In the genomic region with DNA sequence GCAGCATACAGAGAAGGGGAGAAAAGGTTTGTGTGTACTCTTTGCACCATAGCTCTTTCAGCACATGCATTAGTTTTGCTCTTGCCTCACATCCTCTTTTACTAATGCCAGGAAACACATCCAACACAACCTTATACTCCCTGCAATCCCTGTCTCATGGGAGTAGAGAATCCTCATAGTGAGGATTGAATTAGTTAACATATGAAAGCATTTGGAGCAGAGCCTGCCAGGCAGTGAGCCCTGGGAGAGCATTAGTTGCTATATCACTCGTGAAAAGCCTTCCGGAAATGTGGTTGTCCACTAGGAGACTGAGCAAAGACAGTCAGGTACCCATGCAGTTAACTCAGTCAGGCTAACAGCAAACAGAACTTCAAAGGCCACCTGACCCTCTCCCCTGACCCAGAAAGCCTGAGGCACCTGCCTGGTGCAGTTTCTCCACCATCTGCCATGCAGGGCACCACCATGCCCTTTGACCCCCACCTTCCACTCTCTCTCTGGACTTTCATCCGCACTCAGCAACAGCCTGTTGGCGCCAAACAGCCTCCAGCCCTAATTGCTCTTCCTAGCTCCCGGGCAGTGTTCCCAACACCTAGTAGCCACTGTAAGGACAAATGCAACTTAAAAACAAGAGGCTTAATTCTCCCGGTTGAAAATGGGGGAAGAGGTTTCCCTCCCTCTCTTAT, we compare ENCODE assay signal across 1 cellular context.
A peak's percentile ranks its signal among the peaks of the same experiment; 100 is the strongest.
TF ChIP-seq lines count a peak whose summit lies in the region.

No MANE protein-coding gene starts in this region.

TF ChIP-seq in HepG2, 621 proteins besides CTCF, POLR2A, EP300 and RAD21 (continued from another document and continues in another):
- TF ChIP-seq DNMT3B (CRISPR knock-in tag; conservative IDR thresholded peaks at IDR 0.05) = no peak
- no peak for TF ChIP-seq MAFG (CRISPR knock-in tag; IDR thresholded peaks at IDR 0.05)
- TF ChIP-seq, protein P1, sequence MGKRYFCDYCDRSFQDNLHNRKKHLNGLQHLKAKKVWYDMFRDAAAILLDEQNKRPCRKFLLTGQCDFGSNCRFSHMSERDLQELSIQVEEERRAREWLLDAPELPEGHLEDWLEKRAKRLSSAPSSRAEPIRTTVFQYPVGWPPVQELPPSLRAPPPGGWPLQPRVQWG (CRISPR knock-in tag; IDR thresholded peaks at IDR 0.05; ENCODE audit: borderline replicate concordance, low read depth) = no peak
- TF ChIP-seq CEBPZ (IDR thresholded peaks at IDR 0.05; ENCODE audit: low read length) = no peak
- TF ChIP-seq PCBP1 (IDR thresholded peaks at IDR 0.05; ENCODE audit: borderline replicate concordance, low read depth, low read length) = 0 out of 2 replicates have a peak, but pooled peaks have one; percentile 26
- TF ChIP-seq ZNF800 (CRISPR knock-in tag; IDR thresholded peaks at IDR 0.05) = 0 out of 2 replicates have a peak, but pooled peaks have one; percentile 60
- peak; percentile 98 for TF ChIP-seq RXRA (CRISPR knock-in tag; IDR thresholded peaks at IDR 0.05)
- peak; percentile 88 for TF ChIP-seq TEAD3 (CRISPR knock-in tag; optimal IDR thresholded peaks at IDR 0.05; ENCODE audit: borderline replicate concordance)
- peak; percentile 84 for TF ChIP-seq ELF3 (CRISPR knock-in tag; IDR thresholded peaks at IDR 0.05)
- peak; percentile 66; the same call in 1 of the 2 replicates for TF ChIP-seq NR1H2 (CRISPR knock-in tag; IDR thresholded peaks at IDR 0.05; ENCODE audit: borderline replicate concordance, low read depth)
- TF ChIP-seq CREBL2 (CRISPR knock-in tag; IDR thresholded peaks at IDR 0.05; ENCODE audit: borderline replicate concordance) = no peak
- TF ChIP-seq, protein P2, sequence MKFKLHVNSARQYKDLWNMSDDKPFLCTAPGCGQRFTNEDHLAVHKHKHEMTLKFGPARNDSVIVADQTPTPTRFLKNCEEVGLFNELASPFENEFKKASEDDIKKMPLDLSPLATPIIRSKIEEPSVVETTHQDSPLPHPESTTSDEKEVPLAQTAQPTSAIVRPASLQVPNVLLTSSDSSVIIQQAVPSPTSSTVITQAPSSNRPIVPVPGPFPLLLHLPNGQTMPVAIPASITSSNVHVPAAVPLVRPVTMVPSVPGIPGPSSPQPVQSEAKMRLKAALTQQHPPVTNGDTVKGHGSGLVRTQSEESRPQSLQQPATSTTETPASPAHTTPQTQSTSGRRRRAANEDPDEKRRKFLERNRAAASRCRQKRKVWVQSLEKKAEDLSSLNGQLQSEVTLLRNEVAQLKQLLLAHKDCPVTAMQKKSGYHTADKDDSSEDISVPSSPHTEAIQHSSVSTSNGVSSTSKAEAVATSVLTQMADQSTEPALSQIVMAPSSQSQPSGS (CRISPR knock-in tag; IDR thresholded peaks at IDR 0.05) = peak; percentile 73
- TF ChIP-seq ZNF703 (CRISPR knock-in tag; IDR thresholded peaks at IDR 0.05; ENCODE audit: borderline replicate concordance) = no peak
- no peak for TF ChIP-seq ZNF740 (CRISPR knock-in tag; IDR thresholded peaks at IDR 0.05)
- no peak; the same call in 1 of the 2 replicates for TF ChIP-seq RORA (CRISPR knock-in tag; IDR thresholded peaks at IDR 0.05)
- no peak for TF ChIP-seq FOSL1 (CRISPR knock-in tag; IDR thresholded peaks at IDR 0.05; ENCODE audit: borderline replicate concordance)
- TF ChIP-seq, protein P3, sequence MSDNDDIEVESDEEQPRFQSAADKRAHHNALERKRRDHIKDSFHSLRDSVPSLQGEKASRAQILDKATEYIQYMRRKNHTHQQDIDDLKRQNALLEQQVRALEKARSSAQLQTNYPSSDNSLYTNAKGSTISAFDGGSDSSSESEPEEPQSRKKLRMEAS (IDR thresholded peaks at IDR 0.05) = peak; percentile 93
- TF ChIP-seq ESRRA (CRISPR knock-in tag; IDR thresholded peaks at IDR 0.05; ENCODE audit: low read depth) = peak; percentile 95
- no peak for TF ChIP-seq SP1 (IDR thresholded peaks at IDR 0.05)
- peak; percentile 35; the same call in 1 of the 2 replicates for TF ChIP-seq SP1 (CRISPR knock-in tag; IDR thresholded peaks at IDR 0.05)
- no peak for TF ChIP-seq HNRNPUL1 (IDR thresholded peaks at IDR 0.05; ENCODE audit: low read depth, low read length)
- no peak for TF ChIP-seq ZNF569 (CRISPR knock-in tag; IDR thresholded peaks at IDR 0.05; ENCODE audit: borderline replicate concordance)
- TF ChIP-seq AGO1 (IDR thresholded peaks at IDR 0.05; ENCODE audit: low read depth, low read length, poor library complexity, severe bottlenecking) = no peak
- TF ChIP-seq HMGA1 (CRISPR knock-in tag; conservative IDR thresholded peaks at IDR 0.05) = no peak
- TF ChIP-seq ZNF251 (CRISPR knock-in tag; IDR thresholded peaks at IDR 0.05) = no peak
- no peak for TF ChIP-seq EED (CRISPR knock-in tag; IDR thresholded peaks at IDR 0.05)
- TF ChIP-seq ATF6 (CRISPR knock-in tag; conservative IDR thresholded peaks at IDR 0.05) = no peak
- no peak for TF ChIP-seq ZNF329 (CRISPR knock-in tag; IDR thresholded peaks at IDR 0.05; ENCODE audit: low read depth)
- peak; percentile 94 for TF ChIP-seq ZNF350 (CRISPR knock-in tag; IDR thresholded peaks at IDR 0.05; ENCODE audit: borderline replicate concordance, low read depth)
- TF ChIP-seq BORCS8-MEF2B (CRISPR knock-in tag; IDR thresholded peaks at IDR 0.05) = peak; percentile 82
- TF ChIP-seq ZNF775 (CRISPR knock-in tag; IDR thresholded peaks at IDR 0.05; ENCODE audit: borderline replicate concordance) = no peak
- TF ChIP-seq TP53 (CRISPR knock-in tag; conservative IDR thresholded peaks at IDR 0.05) = no peak
- no peak; the same call in none of the 2 replicates for TF ChIP-seq MLX (CRISPR knock-in tag; IDR thresholded peaks at IDR 0.05)
- TF ChIP-seq CREM (IDR thresholded peaks at IDR 0.05) = peak; percentile 88
- no peak for TF ChIP-seq CREM (CRISPR knock-in tag; IDR thresholded peaks at IDR 0.05)
- no peak for TF ChIP-seq FOXP1 (IDR thresholded peaks at IDR 0.05)
- TF ChIP-seq FOXP1 (CRISPR knock-in tag; IDR thresholded peaks at IDR 0.05) = peak; percentile 84; the same call in 1 of the 2 replicates
- no peak for TF ChIP-seq ZNF670 (CRISPR knock-in tag; IDR thresholded peaks at IDR 0.05; ENCODE audit: borderline replicate concordance)
- no peak for TF ChIP-seq HCFC1 (IDR thresholded peaks at IDR 0.05; ENCODE audit: low read depth, low read length)
- no peak for TF ChIP-seq PAWR (CRISPR knock-in tag; IDR thresholded peaks at IDR 0.05; ENCODE audit: borderline replicate concordance)
- TF ChIP-seq TCF7 (IDR thresholded peaks at IDR 0.05; ENCODE audit: low read depth) = peak; percentile 96
- no peak for TF ChIP-seq DDIT3 (CRISPR knock-in tag; IDR thresholded peaks at IDR 0.05)
- TF ChIP-seq HDAC2 (CRISPR knock-in tag; IDR thresholded peaks at IDR 0.05) = peak; percentile 98
- TF ChIP-seq SMAD9 (CRISPR knock-in tag; IDR thresholded peaks at IDR 0.05) = 0 out of 2 replicates have a peak, but pooled peaks have one; percentile 21
- TF ChIP-seq, protein P4, sequence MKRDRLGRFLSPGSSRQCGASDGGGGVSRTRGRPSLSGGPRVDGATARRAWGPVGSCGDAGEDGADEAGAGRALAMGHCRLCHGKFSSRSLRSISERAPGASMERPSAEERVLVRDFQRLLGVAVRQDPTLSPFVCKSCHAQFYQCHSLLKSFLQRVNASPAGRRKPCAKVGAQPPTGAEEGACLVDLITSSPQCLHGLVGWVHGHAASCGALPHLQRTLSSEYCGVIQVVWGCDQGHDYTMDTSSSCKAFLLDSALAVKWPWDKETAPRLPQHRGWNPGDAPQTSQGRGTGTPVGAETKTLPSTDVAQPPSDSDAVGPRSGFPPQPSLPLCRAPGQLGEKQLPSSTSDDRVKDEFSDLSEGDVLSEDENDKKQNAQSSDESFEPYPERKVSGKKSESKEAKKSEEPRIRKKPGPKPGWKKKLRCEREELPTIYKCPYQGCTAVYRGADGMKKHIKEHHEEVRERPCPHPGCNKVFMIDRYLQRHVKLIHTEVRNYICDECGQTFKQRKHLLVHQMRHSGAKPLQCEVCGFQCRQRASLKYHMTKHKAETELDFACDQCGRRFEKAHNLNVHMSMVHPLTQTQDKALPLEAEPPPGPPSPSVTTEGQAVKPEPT (CRISPR knock-in tag; IDR thresholded peaks at IDR 0.05; ENCODE audit: low read depth) = 0 out of 2 replicates have a peak, but pooled peaks have one; percentile 47
- TF ChIP-seq ZNF709 (CRISPR knock-in tag; IDR thresholded peaks at IDR 0.05) = peak; percentile 71; the same call in 1 of the 2 replicates
- no peak for TF ChIP-seq NPAS2 (CRISPR knock-in tag; IDR thresholded peaks at IDR 0.05; ENCODE audit: borderline replicate concordance)
- no peak for TF ChIP-seq ZBTB2 (CRISPR knock-in tag; IDR thresholded peaks at IDR 0.05; ENCODE audit: low read depth)
- peak; percentile 70 for TF ChIP-seq ZKSCAN1 (IDR thresholded peaks at IDR 0.05; ENCODE audit: low read length)
- TF ChIP-seq ZNF510 (CRISPR knock-in tag; IDR thresholded peaks at IDR 0.05; ENCODE audit: low read depth) = 0 out of 2 replicates have a peak, but pooled peaks have one; percentile 49
